ENCODE assay signal across 14 cellular contexts in genomic region chr7:22219036-22219435, GRCh38.
DNase-seq lines count a peak whose midpoint lies in the region; ATAC-seq and TF ChIP-seq lines count a peak whose summit lies in the region.
"Had no signal": no experiment of that assay in that cellular context is flagged by ENCODE, and none has a peak within 500 bp of the region (broad histone marks: within the 10 kb centered on the region; RNA-seq: fewer than 3 reads in every experiment).

No MANE protein-coding gene starts in this region.

- no peak for ATAC-seq in lower lobe of right lung
- ATAC-seq: naive thymus-derived CD4-positive, alpha-beta T cell had no signal

- H3K9me3 ChIP-seq in lower lobe of right lung = no peaks in the 10 kb centered on the region

- peaks cover 21% of the 10 kb centered on the region for H3K4me1 ChIP-seq in lower lobe of right lung

- H3K27me3 ChIP-seq in lower lobe of right lung (ENCODE audit: low read depth) = no peaks in the 10 kb centered on the region

- H3K27ac ChIP-seq in lower lobe of right lung (peak overlapping the region; percentile 76), skin epidermis (peak overlapping the region in 14 of 21 experiments; percentile 10 to 83 (median 46))
- H3K27ac ChIP-seq: epithelial cell of prostate had no signal

- TF ChIP-seq CTCF in lower lobe of right lung (IDR thresholded peaks at IDR 0.05) = no peak

- DNase-seq in HT1080 (ENCODE audit: low read depth) = peak; percentile 13
- DNase-seq in epidermal melanocyte (ENCODE audit: insufficient read length, low spot score) = peak; percentile 28
- no peak for DNase-seq in lower lobe of right lung
- DNase-seq in EL = no peak
- DNase-seq in NCI-H526 (lab: John Stamatoyannopoulos, UW) = no peak
- no peak for DNase-seq in NCI-H69 (lab: John Stamatoyannopoulos, UW)
- no peak for DNase-seq in SK-N-DZ (ENCODE audit: low spot score)
- DNase-seq: activated CD4-positive, alpha-beta T cell treated with anti-CD3 and anti-CD28 coated beads for 1 hour; naive thymus-derived CD4-positive, alpha-beta T cell; NCI-H1092; NCI-H2227 treated with DMSO at 0.1 percent for 48 hours; stimulated activated CD4-positive, alpha-beta T cell treated with anti-CD3 and anti-CD28 coated beads, Interleukin-12 subunit alpha, Interleukin-12 subunit beta, amount 100 ng/mL, for 4 hours had no signal

- intact Hi-C loops in lower lobe of right lung (cut with DNase I) = no loop called here

- peak overlapping the region; percentile 56 for H3K4me3 ChIP-seq in lower lobe of right lung
- peak overlapping the region in 5 of 7 experiments; percentile 1 to 29 (median 10) for H3K4me3 ChIP-seq in skin epidermis

- H3K36me3 ChIP-seq in lower lobe of right lung = no peaks in the 10 kb centered on the region

Comparison
In these comparisons a context has a peak if more than half of its experiments do, and no peak if none do; other contexts are left out.
1. DNase-seq: peak in HT1080 (single experiment) and epidermal melanocyte (single experiment); none in lower lobe of right lung (single experiment), EL (single experiment), NCI-H526 (0 of 2), NCI-H69 (single experiment) and SK-N-DZ (single experiment).